Comparison of ENCODE assay signal across 18 cellular contexts in genomic region chr7:29381206-29382094, GRCh38.
"Had no signal": no experiment of that assay in that cellular context is flagged by ENCODE, and none has a peak within 500 bp of the region (broad histone marks: within the 10 kb centered on the region; RNA-seq: fewer than 3 reads in every experiment).

No MANE protein-coding gene starts in this region.

- ATAC-seq: activated CD4-positive, alpha-beta T cell treated with anti-CD3 and anti-CD28 coated beads for 36 hours; gastrocnemius medialis; left lung; stimulated activated naive CD8-positive, alpha-beta T cell treated with anti-CD3 and anti-CD28 coated beads, Interleukin-15, Interleukin-2, amounts not matched to agents 100 U/mL and 50 U/mL, for 24 hours; WTC11 had no signal

- H3K27ac Mint-ChIP-seq: activated CD4-positive, alpha-beta T cell treated with anti-CD3 and anti-CD28 coated beads for 36 hours; activated naive CD8-positive, alpha-beta T cell treated with anti-CD3 and anti-CD28 coated beads for 36 hours; activated T-helper 1 cell treated with anti-CD3 and anti-CD28 coated beads, Interleukin-12 subunit alpha, Interleukin-12 subunit beta, Interleukin-2, Interleukin-4 antibody, amounts not matched to agents 30 ng/mL and 10 ng/mL and 1 ng/mL, durations not matched to agents 14 hours and 24 hours and 36 hours; nephron progenitor cell; WTC11 had no signal

- H3K36me3 ChIP-seq: brain microvascular endothelial cell, gastrocnemius medialis, left lung, right atrium auricular region, suprapubic skin, transverse colon had no signal

- H3K27ac ChIP-seq: brain microvascular endothelial cell, gastrocnemius medialis, left lung, right atrium auricular region, suprapubic skin, transverse colon had no signal

- H3K4me3 Mint-ChIP-seq: activated CD4-positive, alpha-beta T cell treated with anti-CD3 and anti-CD28 coated beads for 36 hours; activated naive CD8-positive, alpha-beta T cell treated with anti-CD3 and anti-CD28 coated beads for 36 hours; activated T-helper 1 cell treated with anti-CD3 and anti-CD28 coated beads, Interleukin-12 subunit alpha, Interleukin-12 subunit beta, Interleukin-2, Interleukin-4 antibody, amounts not matched to agents 30 ng/mL and 10 ng/mL and 1 ng/mL, durations not matched to agents 14 hours and 24 hours and 36 hours; central memory CD8-positive, alpha-beta T cell; nephron progenitor cell; WTC11 had no signal

- FAIRE-seq: keratinocyte had no signal

- H3K9me3 Mint-ChIP-seq: activated naive CD8-positive, alpha-beta T cell treated with anti-CD3 and anti-CD28 coated beads for 36 hours; activated T-helper 1 cell treated with anti-CD3 and anti-CD28 coated beads, Interleukin-12 subunit alpha, Interleukin-12 subunit beta, Interleukin-2, Interleukin-4 antibody, amounts not matched to agents 30 ng/mL and 10 ng/mL and 1 ng/mL, durations not matched to agents 14 hours and 24 hours and 36 hours; central memory CD8-positive, alpha-beta T cell had no signal

- DNase-seq: activated CD4-positive, alpha-beta T cell treated with anti-CD3 and anti-CD28 coated beads for 36 hours; activated CD4-positive, alpha-beta T cell treated with anti-CD3 and anti-CD28 coated beads, Interleukin-2, amount 50 U/mL, for 48 hours; activated naive CD8-positive, alpha-beta T cell treated with anti-CD3 and anti-CD28 coated beads for 36 hours; amygdala; brain microvascular endothelial cell; effector CD4-positive, alpha-beta T cell; gastrocnemius medialis; left lung; nephron progenitor cell; nucleus accumbens; stimulated activated naive CD8-positive, alpha-beta T cell treated with anti-CD3 and anti-CD28 coated beads, Interleukin-15, Interleukin-2, amounts not matched to agents 100 U/mL and 50 U/mL, for 24 hours; transverse colon had no signal

- H3K4me1 Mint-ChIP-seq: activated CD4-positive, alpha-beta T cell treated with anti-CD3 and anti-CD28 coated beads for 36 hours; activated naive CD8-positive, alpha-beta T cell treated with anti-CD3 and anti-CD28 coated beads for 36 hours; central memory CD8-positive, alpha-beta T cell; WTC11 had no signal

- H3K9me3 ChIP-seq: gastrocnemius medialis, left lung, right atrium auricular region, suprapubic skin, transverse colon had no signal

- H3K36me3 Mint-ChIP-seq: activated naive CD8-positive, alpha-beta T cell treated with anti-CD3 and anti-CD28 coated beads for 36 hours had no signal

- H3K4me3 ChIP-seq: gastrocnemius medialis, left lung, right atrium auricular region, suprapubic skin, transverse colon had no signal

- H3K4me1 ChIP-seq: gastrocnemius medialis, left lung, right atrium auricular region, suprapubic skin had no signal

- H3K27me3 ChIP-seq: gastrocnemius medialis, left lung, right atrium auricular region, transverse colon had no signal

- H3K27me3 Mint-ChIP-seq: activated CD4-positive, alpha-beta T cell treated with anti-CD3 and anti-CD28 coated beads for 36 hours; activated naive CD8-positive, alpha-beta T cell treated with anti-CD3 and anti-CD28 coated beads for 36 hours; central memory CD8-positive, alpha-beta T cell had no signal
